36 cellular contexts compared by ENCODE assay signal in genomic region chr7:12855036-12855435, GRCh38.
"Had no signal": no experiment of that assay in that cellular context is flagged by ENCODE, and none has a peak within 500 bp of the region (broad histone marks: within the 10 kb centered on the region; RNA-seq: fewer than 3 reads in every experiment).

No MANE protein-coding gene starts in this region.

- H3K27ac Mint-ChIP-seq: activated B cell treated with CpG ODN at 0.5 μM for 24 hours; activated CD4-positive, alpha-beta memory T cell treated with anti-CD3 and anti-CD28 coated beads for 36 hours; activated CD4-positive, alpha-beta T cell treated with anti-CD3 and anti-CD28 coated beads, Interleukin-2, amount 10 ng/mL, durations not matched to agents 24 days and 14 days; activated CD8-positive, alpha-beta T cell treated with anti-CD3 and anti-CD28 coated beads for 36 hours; activated naive CD4-positive, alpha-beta T cell treated with anti-CD3 and anti-CD28 coated beads for 36 hours; activated naive CD4-positive, alpha-beta T cell treated with anti-CD3 and anti-CD28 coated beads, Interleukin-2, amount 50 U/mL, for 72 hours; activated naive CD8-positive, alpha-beta T cell treated with anti-CD3 and anti-CD28 coated beads for 36 hours; activated T-cell treated with anti-CD3 and anti-CD28 coated beads, Interleukin-2, amount 50 U/mL, for 72 hours; activated T-helper 1 cell treated with anti-CD3 and anti-CD28 coated beads, Interleukin-12 subunit alpha, Interleukin-12 subunit beta, Interleukin-2, Interleukin-4 antibody, amounts not matched to agents 30 ng/mL and 10 ng/mL and 1 ng/mL, durations not matched to agents 14 hours and 24 hours and 36 hours; activated T-helper 17 cell treated with anti-CD3 and anti-CD28 coated beads, Interleukin-2, amount 50 U/mL, for 72 hours; T-cell; T-helper 17 cell; T-helper 2 cell treated with Interferon-gamma antibody and Interleukin-4, amounts not matched to agents 5 μg/mL and 100 μg/mL, for 36 hours had no signal

- H3K4me1 Mint-ChIP-seq: activated B cell treated with CpG ODN at 0.5 μM for 24 hours; activated CD4-positive, alpha-beta T cell treated with anti-CD3 and anti-CD28 coated beads, Interleukin-2, amount 10 ng/mL, durations not matched to agents 24 days and 14 days; activated naive CD8-positive, alpha-beta T cell treated with anti-CD3 and anti-CD28 coated beads for 36 hours; activated T-helper 17 cell treated with anti-CD3 and anti-CD28 coated beads, Interleukin-2, amount 50 U/mL, for 72 hours; T-cell; T-helper 17 cell had no signal

- H3K36me3 ChIP-seq: adrenal gland, brain microvascular endothelial cell, breast epithelium had no signal

- H3K27me3 ChIP-seq: adrenal gland, body of pancreas, brain microvascular endothelial cell, breast epithelium had no signal

- H3K9me3 ChIP-seq: adrenal gland, body of pancreas, breast epithelium had no signal

- H3K27ac ChIP-seq: adrenal gland, body of pancreas, brain microvascular endothelial cell, breast epithelium, VCaP had no signal

- H3K4me3 ChIP-seq: adrenal gland, body of pancreas, breast epithelium had no signal

- H3K9me3 Mint-ChIP-seq: activated B cell treated with CpG ODN at 0.5 μM for 24 hours; activated CD4-positive, alpha-beta memory T cell treated with anti-CD3 and anti-CD28 coated beads for 36 hours; activated CD4-positive, alpha-beta T cell treated with anti-CD3 and anti-CD28 coated beads, Interleukin-2, amount 10 ng/mL, durations not matched to agents 24 days and 14 days; activated CD8-positive, alpha-beta T cell treated with anti-CD3 and anti-CD28 coated beads for 36 hours; activated naive CD4-positive, alpha-beta T cell treated with anti-CD3 and anti-CD28 coated beads for 36 hours; activated naive CD4-positive, alpha-beta T cell treated with anti-CD3 and anti-CD28 coated beads, Interleukin-2, amount 50 U/mL, for 72 hours; activated naive CD8-positive, alpha-beta T cell treated with anti-CD3 and anti-CD28 coated beads for 36 hours; activated T-cell treated with anti-CD3 and anti-CD28 coated beads, Interleukin-2, amount 50 U/mL, for 4 hours; activated T-cell treated with anti-CD3 and anti-CD28 coated beads, Interleukin-2, amount 50 U/mL, for 72 hours; activated T-helper 1 cell treated with anti-CD3 and anti-CD28 coated beads, Interleukin-12 subunit alpha, Interleukin-12 subunit beta, Interleukin-2, Interleukin-4 antibody, amounts not matched to agents 30 ng/mL and 10 ng/mL and 1 ng/mL, durations not matched to agents 14 hours and 24 hours and 36 hours; activated T-helper 17 cell treated with anti-CD3 and anti-CD28 coated beads, Interleukin-2, amount 50 U/mL, for 72 hours; T-cell; T-helper 2 cell treated with Interferon-gamma antibody and Interleukin-4, amounts not matched to agents 5 μg/mL and 100 μg/mL, for 36 hours had no signal

- FAIRE-seq: astrocyte, TTC549 had no signal

- DNase-seq: activated B cell treated with CpG ODN at 0.5 μM for 24 hours; activated CD4-positive, alpha-beta memory T cell treated with anti-CD3 and anti-CD28 coated beads for 36 hours; activated CD4-positive, alpha-beta T cell treated with anti-CD3 and anti-CD28 coated beads for 4 hours; activated CD4-positive, alpha-beta T cell treated with anti-CD3 and anti-CD28 coated beads, Interleukin-2, amount 10 ng/mL, durations not matched to agents 24 days and 14 days; activated CD4-positive, alpha-beta T cell treated with anti-CD3 and anti-CD28 coated beads, Interleukin-2, amount 50 U/mL, for 1 hour; activated CD4-positive, alpha-beta T cell treated with anti-CD3 and anti-CD28 coated beads, Interleukin-2, amount 50 U/mL, for 4 hours; activated CD4-positive, CD25-positive, alpha-beta regulatory T cell treated with anti-CD3 and anti-CD28 coated beads, Interleukin-2, amount 50 U/mL, for 72 hours; activated CD8-positive, alpha-beta memory T cell treated with anti-CD3 and anti-CD28 coated beads, Interleukin-2, amount 50 U/mL, for 4 hours; activated CD8-positive, alpha-beta T cell treated with anti-CD3 and anti-CD28 coated beads for 36 hours; activated effector memory CD4-positive, alpha-beta T cell treated with anti-CD3 and anti-CD28 coated beads, Interleukin-2, amount 50 U/mL, for 16 hours; activated gamma-delta T cell treated with Interleukin-2 at 50 U/mL for 16 hours; activated naive CD4-positive, alpha-beta T cell; activated naive CD4-positive, alpha-beta T cell treated with anti-CD3 and anti-CD28 coated beads for 36 hours; activated naive CD4-positive, alpha-beta T cell treated with anti-CD3 and anti-CD28 coated beads, Interleukin-2, amount 50 U/mL, for 16 hours; activated naive CD8-positive, alpha-beta T cell treated with anti-CD3 and anti-CD28 coated beads for 36 hours; activated T-cell treated with anti-CD3 and anti-CD28 coated beads for 4 hours; activated T-cell treated with anti-CD3 and anti-CD28 coated beads, Interleukin-2, amount 50 U/mL, for 1 hour; activated T-cell treated with anti-CD3 and anti-CD28 coated beads, Interleukin-2, amount 50 U/mL, for 4 hours; activated T-cell treated with anti-CD3 and anti-CD28 coated beads, Interleukin-2, amount 50 U/mL, for 72 hours; adrenal gland; amniotic stem cell; aorta; body of pancreas; brain microvascular endothelial cell; central memory CD4-positive, alpha-beta T cell; T-cell; T-helper 17 cell; T-helper 9 cell had no signal

- ATAC-seq: activated CD8-positive, alpha-beta T cell treated with anti-CD3 and anti-CD28 coated beads for 36 hours; activated naive CD4-positive, alpha-beta T cell treated with anti-CD3 and anti-CD28 coated beads, Interleukin-2, amount 50 U/mL, for 72 hours; activated T-cell treated with anti-CD3 and anti-CD28 coated beads, Interleukin-2, amount 50 U/mL, for 4 hours; activated T-cell treated with anti-CD3 and anti-CD28 coated beads, Interleukin-2, amount 50 U/mL, for 72 hours; activated T-helper 17 cell treated with anti-CD3 and anti-CD28 coated beads, Interleukin-2, amount 50 U/mL, for 72 hours; body of pancreas; T-cell; T-helper 17 cell had no signal

- H3K36me3 Mint-ChIP-seq: activated CD4-positive, alpha-beta memory T cell treated with anti-CD3 and anti-CD28 coated beads for 36 hours; activated naive CD4-positive, alpha-beta T cell treated with anti-CD3 and anti-CD28 coated beads, Interleukin-2, amount 50 U/mL, for 72 hours; activated naive CD8-positive, alpha-beta T cell treated with anti-CD3 and anti-CD28 coated beads for 36 hours; T-cell had no signal

- H3K4me1 ChIP-seq: adrenal gland, body of pancreas, breast epithelium had no signal

- H3K4me3 Mint-ChIP-seq: activated B cell treated with CpG ODN at 0.5 μM for 24 hours; activated CD4-positive, alpha-beta memory T cell treated with anti-CD3 and anti-CD28 coated beads for 36 hours; activated CD4-positive, alpha-beta T cell treated with anti-CD3 and anti-CD28 coated beads, Interleukin-2, amount 10 ng/mL, durations not matched to agents 24 days and 14 days; activated CD8-positive, alpha-beta T cell treated with anti-CD3 and anti-CD28 coated beads for 36 hours; activated naive CD4-positive, alpha-beta T cell treated with anti-CD3 and anti-CD28 coated beads for 36 hours; activated naive CD8-positive, alpha-beta T cell treated with anti-CD3 and anti-CD28 coated beads for 36 hours; activated T-cell treated with anti-CD3 and anti-CD28 coated beads, Interleukin-2, amount 50 U/mL, for 4 hours; activated T-cell treated with anti-CD3 and anti-CD28 coated beads, Interleukin-2, amount 50 U/mL, for 72 hours; activated T-helper 1 cell treated with anti-CD3 and anti-CD28 coated beads, Interleukin-12 subunit alpha, Interleukin-12 subunit beta, Interleukin-2, Interleukin-4 antibody, amounts not matched to agents 30 ng/mL and 10 ng/mL and 1 ng/mL, durations not matched to agents 14 hours and 24 hours and 36 hours; activated T-helper 17 cell treated with anti-CD3 and anti-CD28 coated beads, Interleukin-2, amount 50 U/mL, for 72 hours; T-cell; T-helper 17 cell; T-helper 2 cell treated with Interferon-gamma antibody and Interleukin-4, amounts not matched to agents 5 μg/mL and 100 μg/mL, for 36 hours had no signal

- H3K27me3 Mint-ChIP-seq: activated B cell treated with CpG ODN at 0.5 μM for 24 hours; activated CD4-positive, alpha-beta memory T cell treated with anti-CD3 and anti-CD28 coated beads for 36 hours; activated CD4-positive, alpha-beta T cell treated with anti-CD3 and anti-CD28 coated beads, Interleukin-2, amount 10 ng/mL, durations not matched to agents 24 days and 14 days; activated CD8-positive, alpha-beta T cell treated with anti-CD3 and anti-CD28 coated beads for 36 hours; activated naive CD8-positive, alpha-beta T cell treated with anti-CD3 and anti-CD28 coated beads for 36 hours; activated T-helper 17 cell treated with anti-CD3 and anti-CD28 coated beads, Interleukin-2, amount 50 U/mL, for 72 hours; T-helper 17 cell had no signal
